ENCODE assay signal across 19 cellular contexts in the genomic region with DNA sequence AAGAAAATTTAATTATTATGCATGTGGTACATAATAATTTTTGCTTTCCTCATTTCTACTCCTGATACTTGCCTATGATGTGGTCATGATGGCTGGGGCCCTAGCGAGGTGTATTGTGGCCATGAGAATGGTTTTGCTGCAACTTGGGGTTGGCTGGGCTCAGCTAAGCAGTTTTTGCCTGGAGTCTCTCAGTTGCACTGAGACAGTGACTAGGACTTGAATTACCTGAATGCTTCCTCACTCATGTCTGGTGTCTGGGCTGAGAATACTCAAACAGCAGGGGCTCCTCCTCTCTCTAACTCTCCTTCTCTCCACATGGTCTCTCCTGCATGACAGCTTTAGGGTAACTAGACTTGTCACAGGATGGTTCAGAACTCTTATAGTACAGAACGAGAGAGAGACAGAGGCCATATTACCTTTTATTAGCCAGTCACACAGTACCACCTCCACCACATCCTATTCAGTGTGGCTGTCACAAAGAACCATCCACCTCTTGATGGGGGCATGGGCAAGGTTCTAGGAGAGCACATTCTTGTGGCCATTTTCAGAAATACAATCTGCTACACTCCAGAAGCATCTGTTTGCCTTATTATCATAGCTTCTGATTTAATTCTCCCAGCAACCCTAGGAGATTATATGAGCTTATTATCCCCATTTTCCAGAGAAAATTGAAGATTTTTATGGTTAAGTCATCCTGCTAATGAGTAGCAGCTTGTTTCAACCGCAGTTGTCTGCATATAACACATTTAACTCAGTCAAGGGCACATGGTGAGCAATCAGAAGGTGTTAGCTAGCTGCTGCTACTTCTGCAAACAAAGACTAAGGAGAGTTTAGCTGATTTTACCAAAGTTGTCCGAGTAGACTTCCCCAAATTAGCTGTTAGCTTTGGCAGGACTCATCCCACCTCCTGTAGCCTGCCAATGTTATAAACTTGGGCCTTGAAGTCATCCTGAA. TPM values are rescaled to one million over a fixed set of nuclear protein-coding genes. Genes with fewer than 3 reads are reported as not detected.
DNase-seq lines count a peak whose midpoint lies in the region; ATAC-seq and TF ChIP-seq lines count a peak whose summit lies in the region.
"Had no signal": no experiment of that assay in that cellular context is flagged by ENCODE, and none has a peak within 500 bp of the region (broad histone marks: within the 10 kb centered on the region; RNA-seq: fewer than 3 reads in every experiment).

No MANE protein-coding gene starts in this region.

- no peaks in the 10 kb centered on the region for H4K20me1 ChIP-seq in Karpas-422 (ENCODE audit: insufficient read depth, low read depth, low read length)

- H3K4me3 Mint-ChIP-seq in CD8-positive, alpha-beta T cell: no peak overlapping the region
- H3K4me3 Mint-ChIP-seq in activated CD4-positive, alpha-beta memory T cell treated with anti-CD3 and anti-CD28 coated beads for 36 hours: no peak overlapping the region
- peak overlapping the region in 1 of 8 donors; percentile 16 for H3K4me3 Mint-ChIP-seq in naive B cell

- no peak overlapping the region for H3K4me2 ChIP-seq in Karpas-422 (ENCODE audit: low read depth, low read length, poor library complexity, severe bottlenecking)
- H3K4me2 ChIP-seq: smooth muscle cell had no signal

- no peak overlapping the region for H3K9ac ChIP-seq in Karpas-422 (ENCODE audit: low read length)
- H3K9ac ChIP-seq: parathyroid adenoma had no signal

- peaks cover 6% of the 10 kb centered on the region for H3K4me1 ChIP-seq in CD8-positive, alpha-beta T cell (ENCODE audit: insufficient read depth, low read length)
- H3K4me1 ChIP-seq in Karpas-422 (ENCODE audit: low read length): peaks cover 8% of the 10 kb centered on the region
- H3K4me1 ChIP-seq: parathyroid adenoma, vagina had no signal

- no peaks in the 10 kb centered on the region for H3K79me2 ChIP-seq in Karpas-422 (ENCODE audit: low read length)
- H3K79me2 ChIP-seq: parathyroid adenoma had no signal

- H2AFZ ChIP-seq in Karpas-422 (ENCODE audit: low read length): no peak overlapping the region
- H2AFZ ChIP-seq: parathyroid adenoma had no signal

- H3K27me3 Mint-ChIP-seq in CD8-positive, alpha-beta T cell (ENCODE audit: low read depth): no peaks in the 10 kb centered on the region
- H3K27me3 Mint-ChIP-seq in activated CD4-positive, alpha-beta memory T cell treated with anti-CD3 and anti-CD28 coated beads for 36 hours: no peaks in the 10 kb centered on the region
- no peaks in the 10 kb centered on the region for H3K27me3 Mint-ChIP-seq in naive B cell

- H3K9me3 ChIP-seq in CD8-positive, alpha-beta T cell (ENCODE audit: low read length): no peaks in the 10 kb centered on the region
- H3K9me3 ChIP-seq in Karpas-422 (ENCODE audit: low read length): no peaks in the 10 kb centered on the region
- H3K9me3 ChIP-seq: heart left ventricle, vagina had no signal

- CTCF ChIA-PET in CD8-positive, alpha-beta T cell (lab: Charles Lee): interaction anchor here (0.8 to 1.0 kb wide), 2 partner anchors 21 to 24 kb away, joined by 3 to 4 read pairs; no protein-coding TSS in a partner anchor
- CTCF ChIA-PET in activated CD4-positive, alpha-beta memory T cell treated with anti-CD3 and anti-CD28 coated beads for 36 hours (lab: Charles Lee): interaction anchor here (1.2 kb wide), 1 partner anchor 100 kb away, joined by 3 read pairs; no protein-coding TSS in a partner anchor

- no peak for TF ChIP-seq CTCF in CD8-positive, alpha-beta T cell (IDR thresholded peaks at IDR 0.05)

- H3K4me3 ChIP-seq in CD8-positive, alpha-beta T cell (ENCODE audit: low read depth, low read length): no peak overlapping the region
- no peak overlapping the region for H3K4me3 ChIP-seq in Karpas-422 (ENCODE audit: low read length)
- H3K4me3 ChIP-seq: heart left ventricle, smooth muscle cell, vagina had no signal

- peak; percentile 66 for ATAC-seq in CD8-positive, alpha-beta T cell
- ATAC-seq in naive B cell (ENCODE audit: low read depth in 2 of 2): no peak
- no peak for ATAC-seq in GM21381 (IDR thresholded peaks at IDR 0.05; ENCODE audit: unreplicated experiment)
- ATAC-seq: esophagus mucosa, heart left ventricle had no signal

- H3K4me1 Mint-ChIP-seq in CD8-positive, alpha-beta T cell (ENCODE audit: low read depth): peaks cover 9% of the 10 kb centered on the region
- peaks cover 4% of the 10 kb centered on the region for H3K4me1 Mint-ChIP-seq in activated CD4-positive, alpha-beta memory T cell treated with anti-CD3 and anti-CD28 coated beads for 36 hours (ENCODE audit: low read depth)
- peaks cover 0 to 12% (median 6%) of the 10 kb centered on the region in 3 donors for H3K4me1 Mint-ChIP-seq in naive B cell

- POLR2A ChIA-PET in CD8-positive, alpha-beta T cell (lab: Charles Lee): interaction anchor here (1.2 kb wide), 1 partner anchor 29 kb away, joined by 3 read pairs; no protein-coding TSS in a partner anchor
- POLR2A ChIA-PET in activated CD4-positive, alpha-beta memory T cell treated with anti-CD3 and anti-CD28 coated beads for 36 hours (lab: Charles Lee): no interaction called here

- peaks cover 57% of the 10 kb centered on the region for H3K36me3 ChIP-seq in CD8-positive, alpha-beta T cell (ENCODE audit: insufficient read depth, low read length)
- peaks cover 3% of the 10 kb centered on the region; the same call in 1 of the 2 replicates for H3K36me3 ChIP-seq in Karpas-422 (ENCODE audit: insufficient read depth, low read length)

- intact Hi-C loops in CD8-positive, alpha-beta T cell (cut with DNase I, micrococcal nuclease): no loop called here
- intact Hi-C loops in activated CD4-positive, alpha-beta memory T cell treated with anti-CD3 and anti-CD28 coated beads for 36 hours (cut with micrococcal nuclease): no loop called here

- H3K36me3 Mint-ChIP-seq in CD8-positive, alpha-beta T cell: peaks cover 82% of the 10 kb centered on the region
- peaks cover 34% of the 10 kb centered on the region for H3K36me3 Mint-ChIP-seq in activated CD4-positive, alpha-beta memory T cell treated with anti-CD3 and anti-CD28 coated beads for 36 hours
- H3K36me3 Mint-ChIP-seq in naive B cell: peaks cover 11 to 26% of the 10 kb centered on the region in 2 donors

- DNase-seq in CD8-positive, alpha-beta T cell: no peak
- peak; percentile 56 for DNase-seq in Karpas-422
- DNase-seq in activated CD4-positive, alpha-beta memory T cell treated with anti-CD3 and anti-CD28 coated beads for 36 hours: no peak
- no peak for DNase-seq in naive B cell
- no peak for DNase-seq in effector CD4-positive, alpha-beta T cell
- no peak for DNase-seq in EL
- no peak for DNase-seq in T1000 (lab: John Stamatoyannopoulos, UW)
- DNase-seq: activated CD4-positive, alpha-beta T cell treated with anti-CD3 and anti-CD28 coated beads for 4 hours; activated effector memory CD4-positive, alpha-beta T cell treated with anti-CD3 and anti-CD28 coated beads, Interleukin-2, amount 50 U/mL, for 16 hours; DND-41; heart left ventricle; midbrain; NCI-H187 had no signal

- no peak overlapping the region for H3K27ac ChIP-seq in CD8-positive, alpha-beta T cell (ENCODE audit: low read depth, low read length)
- H3K27ac ChIP-seq in Karpas-422 (ENCODE audit: low read length): peak overlapping the region; percentile 7; the same call in 1 of the 2 replicates
- H3K27ac ChIP-seq: parathyroid adenoma, RWPE1, vagina had no signal

- H3K9me3 Mint-ChIP-seq in CD8-positive, alpha-beta T cell: no peaks in the 10 kb centered on the region
- H3K9me3 Mint-ChIP-seq in activated CD4-positive, alpha-beta memory T cell treated with anti-CD3 and anti-CD28 coated beads for 36 hours: no peaks in the 10 kb centered on the region
- no peaks in the 10 kb centered on the region for H3K9me3 Mint-ChIP-seq in naive B cell

- H3K27me3 ChIP-seq in CD8-positive, alpha-beta T cell (ENCODE audit: insufficient read depth, low read length): no peaks in the 10 kb centered on the region
- no peaks in the 10 kb centered on the region for H3K27me3 ChIP-seq in Karpas-422 (ENCODE audit: low read length)
- H3K27me3 ChIP-seq: heart left ventricle, vagina had no signal

- H3K9me2 ChIP-seq in Karpas-422 (replicated peaks; ENCODE audit: insufficient read depth, low read length): no peaks in the 10 kb centered on the region

- H3K27ac Mint-ChIP-seq in CD8-positive, alpha-beta T cell: peak overlapping the region; percentile 85
- peak overlapping the region; percentile 18 for H3K27ac Mint-ChIP-seq in activated CD4-positive, alpha-beta memory T cell treated with anti-CD3 and anti-CD28 coated beads for 36 hours
- peak overlapping the region in 4 of 6 donors; percentile 14 to 62 (median 22) for H3K27ac Mint-ChIP-seq in naive B cell

RNA-seq across cellular contexts. Expression of a gene that starts 44.7 kb away (rescaled TPM):
- 1 to 10 TPM; 2.3 to 2.9 TPM for total RNA-seq in CD8-positive, alpha-beta T cell
- 78.7 and 82.5 TPM in 2 replicates for total RNA-seq in Karpas-422 (2014; rRNA removed; shearing (Covaris generic); ENCODE audit: low replicate concordance)
- total RNA-seq in activated CD4-positive, alpha-beta memory T cell treated with anti-CD3 and anti-CD28 coated beads for 36 hours: 1 to 10 TPM; 8.3 TPM
- polyA plus RNA-seq in naive B cell (ENCODE audit: low read depth in 6 of 6): 1 to 10 TPM in 2 of 6 donors, under 1 TPM in 1, not detected in 3; 0.77 to 3.4 (median 1.7) TPM

Comparison
In these comparisons a context has a peak if more than half of its experiments do, and no peak if none do; other contexts are left out.
1. H3K27ac Mint-ChIP-seq: peak in every context shown above with its lines; median percentile 85 in CD8-positive, alpha-beta T cell; 22 in naive B cell; 18 in activated CD4-positive, alpha-beta memory T cell treated with anti-CD3 and anti-CD28 coated beads for 36 hours.